9 cellular contexts compared by ENCODE assay signal in the genomic region with DNA sequence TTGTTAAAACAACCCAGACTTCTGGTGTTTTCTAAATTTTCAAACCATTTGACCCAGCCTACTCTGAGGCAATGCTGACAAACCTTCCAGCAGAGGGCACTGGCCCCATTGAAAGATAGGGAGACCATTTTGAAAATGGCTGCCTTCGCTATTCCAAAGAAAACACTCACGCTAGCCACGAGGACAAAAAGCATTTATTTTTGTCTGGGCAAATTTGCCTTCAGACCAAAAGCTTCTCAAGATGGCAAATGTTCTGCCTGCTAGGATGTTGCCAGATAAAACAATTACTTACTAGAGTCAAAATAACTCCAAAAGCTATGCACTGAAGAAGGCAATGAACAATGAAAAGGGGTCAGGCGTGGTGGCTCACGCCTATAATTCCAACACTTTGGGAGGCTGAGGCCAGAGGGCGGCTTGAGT.
A peak's percentile ranks its signal among the peaks of the same experiment; 100 is the strongest.
DNase-seq lines count a peak whose midpoint lies in the region; ATAC-seq and TF ChIP-seq lines count a peak whose summit lies in the region.
"Had no signal": no experiment of that assay in that cellular context is flagged by ENCODE, and none has a peak within 500 bp of the region (broad histone marks: within the 10 kb centered on the region; RNA-seq: fewer than 3 reads in every experiment).

No MANE protein-coding gene starts in this region.

- peaks cover 2 to 6% (median 4%) of the 10 kb centered on the region in 4 donors for H3K4me1 ChIP-seq in liver (ENCODE audit: control insufficient read depth in 4 of 4, insufficient read depth in 4 of 4, low read length in 3 of 4)
- no peaks in the 10 kb centered on the region for H3K4me1 ChIP-seq in vagina

- H3K4me3 Mint-ChIP-seq in WTC11: no peak overlapping the region
- H3K4me3 Mint-ChIP-seq in activated T-helper 17 cell treated with anti-CD3 and anti-CD28 coated beads, Interleukin-2, amount 50 U/mL, for 72 hours: no peak overlapping the region

- TF ChIP-seq CTCF in WTC11 (IDR thresholded peaks at IDR 0.05): peak; percentile 27; the same call in 1 of the 2 replicates
- TF ChIP-seq CTCF in liver (IDR thresholded peaks at IDR 0.05; ENCODE audit: low read depth, low read length, missing input control): peak; percentile 39
- TF ChIP-seq CTCF in vagina (IDR thresholded peaks at IDR 0.05): no peak

- H3K27ac ChIP-seq in liver (ENCODE audit: low read depth in 1 of 2, low read length in 2 of 2) (no peak overlapping the region), vagina (no peak overlapping the region)

- H3K27me3 Mint-ChIP-seq in WTC11 (ENCODE audit: low read depth): peaks cover 18% of the 10 kb centered on the region
- H3K27me3 Mint-ChIP-seq in activated T-helper 17 cell treated with anti-CD3 and anti-CD28 coated beads, Interleukin-2, amount 50 U/mL, for 72 hours: peaks cover 7% of the 10 kb centered on the region

- POLR2A ChIA-PET in HEK293T (lab: Yijun Ruan, JAX): no interaction called here
- POLR2A ChIA-PET in WTC11 (lab: Charles Lee): no interaction called here

- H3K4me3 ChIP-seq in liver (ENCODE audit: low read depth in 1 of 3, low read length in 3 of 3): no peak overlapping the region
- no peak overlapping the region for H3K4me3 ChIP-seq in vagina

- H3K9me3 Mint-ChIP-seq in WTC11: no peaks in the 10 kb centered on the region; the same call in 1 of the 2 replicates
- H3K9me3 Mint-ChIP-seq in activated T-helper 17 cell treated with anti-CD3 and anti-CD28 coated beads, Interleukin-2, amount 50 U/mL, for 72 hours: no peaks in the 10 kb centered on the region

- DNase-seq in Ammon's horn (ENCODE audit: low spot score) (peak; percentile 10), HEK293T (ENCODE audit: extremely low spot score) (peak; percentile 33), WTC11 (ENCODE audit: low spot score) (peak; percentile 53), vagina (ENCODE audit: extremely low spot score in 2 of 2) (no peak)
- no peak for DNase-seq in activated CD4-positive, alpha-beta T cell treated with anti-CD3 and anti-CD28 coated beads, Interleukin-2, amount 50 U/mL, for 4 hours
- DNase-seq: stimulated activated CD4-positive, alpha-beta T cell treated with anti-CD3 and anti-CD28 coated beads, Interleukin-2, amount 100 ng/mL, for 24 hours had no signal

- no peak for TF ChIP-seq POLR2A in vagina (IDR thresholded peaks at IDR 0.05)

- intact Hi-C loops in vagina (cut with DNase I): no loop called here

- H3K27me3 ChIP-seq in liver (ENCODE audit: control insufficient read depth in 4 of 4, insufficient read depth in 4 of 4, low read length in 3 of 4) (no peaks in the 10 kb centered on the region), vagina (no peaks in the 10 kb centered on the region)

- peak; percentile 61 to 64 for TF ChIP-seq RAD21 in liver (IDR thresholded peaks at IDR 0.05)

- H3K9ac ChIP-seq in liver (ENCODE audit: low read depth in 1 of 2, low read length in 2 of 2): no peak overlapping the region

- H3K9me3 ChIP-seq in liver (ENCODE audit: control insufficient read depth in 4 of 4, low read length in 3 of 4) (no peaks in the 10 kb centered on the region), vagina (no peaks in the 10 kb centered on the region)

- CTCF ChIA-PET in HEK293T (lab: Yijun Ruan, JAX) (interaction anchor here (0.5 kb wide), 1 partner anchor 323 kb away, joined by 3 read pairs; no protein-coding TSS in a partner anchor), WTC11 (lab: Charles Lee) (interaction anchor here (1.4 kb wide), 1 partner anchor 45 kb away, joined by 3 read pairs; no protein-coding TSS in a partner anchor)

- H3K4me1 Mint-ChIP-seq in WTC11: no peaks in the 10 kb centered on the region
- no peaks in the 10 kb centered on the region for H3K4me1 Mint-ChIP-seq in activated T-helper 17 cell treated with anti-CD3 and anti-CD28 coated beads, Interleukin-2, amount 50 U/mL, for 72 hours

- 75% methylated on average over 6 of the region's 6 CpGs for WGBS in liver

- H3K36me3 ChIP-seq in liver (ENCODE audit: control insufficient read depth in 4 of 4, insufficient read depth in 3 of 4, low read depth in 1 of 4, low read length in 3 of 4): no peaks in the 10 kb centered on the region
- no peaks in the 10 kb centered on the region for H3K36me3 ChIP-seq in vagina

- no peaks in the 10 kb centered on the region for H3K36me3 Mint-ChIP-seq in WTC11
- H3K36me3 Mint-ChIP-seq in activated T-helper 17 cell treated with anti-CD3 and anti-CD28 coated beads, Interleukin-2, amount 50 U/mL, for 72 hours (ENCODE audit: low read depth): no peaks in the 10 kb centered on the region

- H3K27ac Mint-ChIP-seq in WTC11: no peak overlapping the region
- H3K27ac Mint-ChIP-seq in activated T-helper 17 cell treated with anti-CD3 and anti-CD28 coated beads, Interleukin-2, amount 50 U/mL, for 72 hours: no peak overlapping the region

- ATAC-seq in WTC11 (peak; percentile 66), GM19397 (IDR thresholded peaks at IDR 0.05; ENCODE audit: unreplicated experiment) (no peak)
- no peak for ATAC-seq in activated T-helper 17 cell treated with anti-CD3 and anti-CD28 coated beads, Interleukin-2, amount 50 U/mL, for 72 hours (replicated peaks)

TF ChIP-seq in HEK293T, 16 proteins besides CTCF, POLR2A, EP300 and RAD21 (continues in another document):
- no peak for TF ChIP-seq CTBP1 (IDR thresholded peaks at IDR 0.05; ENCODE audit: borderline replicate concordance)
- TF ChIP-seq FOXK2 (IDR thresholded peaks at IDR 0.05): no peak
- TF ChIP-seq ARNT (IDR thresholded peaks at IDR 0.05): no peak
- TF ChIP-seq L3MBTL2 (conservative IDR thresholded peaks at IDR 0.05): no peak
- TF ChIP-seq SP1 (IDR thresholded peaks at IDR 0.05): no peak
- TF ChIP-seq SUZ12 (IDR thresholded peaks at IDR 0.05): no peak
- TF ChIP-seq ELF4 (IDR thresholded peaks at IDR 0.05): no peak
- no peak for TF ChIP-seq NFRKB (IDR thresholded peaks at IDR 0.05)
- TF ChIP-seq, protein P1, sequence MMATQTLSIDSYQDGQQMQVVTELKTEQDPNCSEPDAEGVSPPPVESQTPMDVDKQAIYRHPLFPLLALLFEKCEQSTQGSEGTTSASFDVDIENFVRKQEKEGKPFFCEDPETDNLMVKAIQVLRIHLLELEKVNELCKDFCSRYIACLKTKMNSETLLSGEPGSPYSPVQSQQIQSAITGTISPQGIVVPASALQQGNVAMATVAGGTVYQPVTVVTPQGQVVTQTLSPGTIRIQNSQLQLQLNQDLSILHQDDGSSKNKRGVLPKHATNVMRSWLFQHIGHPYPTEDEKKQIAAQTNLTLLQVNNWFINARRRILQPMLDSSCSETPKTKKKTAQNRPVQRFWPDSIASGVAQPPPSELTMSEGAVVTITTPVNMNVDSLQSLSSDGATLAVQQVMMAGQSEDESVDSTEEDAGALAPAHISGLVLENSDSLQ (IDR thresholded peaks at IDR 0.05): no peak
- TF ChIP-seq FOXA1 (IDR thresholded peaks at IDR 0.05): no peak
- TF ChIP-seq FOXM1 (IDR thresholded peaks at IDR 0.05; ENCODE audit: borderline replicate concordance): no peak
- no peak for TF ChIP-seq BHLHE40 (IDR thresholded peaks at IDR 0.05; ENCODE audit: borderline replicate concordance)
- TF ChIP-seq TARDBP (IDR thresholded peaks at IDR 0.05): no peak

TF ChIP-seq in WTC11, 78 proteins besides CTCF, POLR2A, EP300 and RAD21:
- TF ChIP-seq, protein P2, sequence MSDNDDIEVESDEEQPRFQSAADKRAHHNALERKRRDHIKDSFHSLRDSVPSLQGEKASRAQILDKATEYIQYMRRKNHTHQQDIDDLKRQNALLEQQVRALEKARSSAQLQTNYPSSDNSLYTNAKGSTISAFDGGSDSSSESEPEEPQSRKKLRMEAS (CRISPR knock-in tag; IDR thresholded peaks at IDR 0.05): peak; percentile 44; the same call in 1 of the 2 replicates
- TF ChIP-seq JUN (CRISPR knock-in tag; IDR thresholded peaks at IDR 0.05): no peak
- TF ChIP-seq, protein P3, sequence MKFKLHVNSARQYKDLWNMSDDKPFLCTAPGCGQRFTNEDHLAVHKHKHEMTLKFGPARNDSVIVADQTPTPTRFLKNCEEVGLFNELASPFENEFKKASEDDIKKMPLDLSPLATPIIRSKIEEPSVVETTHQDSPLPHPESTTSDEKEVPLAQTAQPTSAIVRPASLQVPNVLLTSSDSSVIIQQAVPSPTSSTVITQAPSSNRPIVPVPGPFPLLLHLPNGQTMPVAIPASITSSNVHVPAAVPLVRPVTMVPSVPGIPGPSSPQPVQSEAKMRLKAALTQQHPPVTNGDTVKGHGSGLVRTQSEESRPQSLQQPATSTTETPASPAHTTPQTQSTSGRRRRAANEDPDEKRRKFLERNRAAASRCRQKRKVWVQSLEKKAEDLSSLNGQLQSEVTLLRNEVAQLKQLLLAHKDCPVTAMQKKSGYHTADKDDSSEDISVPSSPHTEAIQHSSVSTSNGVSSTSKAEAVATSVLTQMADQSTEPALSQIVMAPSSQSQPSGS (CRISPR knock-in tag; IDR thresholded peaks at IDR 0.05; ENCODE audit: borderline replicate concordance, low read depth): no peak
- TF ChIP-seq TEAD1 (CRISPR knock-in tag; IDR thresholded peaks at IDR 0.05): no peak

TF ChIP-seq in liver, 16 proteins besides CTCF, POLR2A, EP300 and RAD21:
- peak; percentile 92 for TF ChIP-seq YY1 (IDR thresholded peaks at IDR 0.05)
- TF ChIP-seq GABPA (IDR thresholded peaks at IDR 0.05 in 1 of 2, conservative IDR thresholded peaks at IDR 0.05 in 1 of 2): no peak
- TF ChIP-seq, protein P2 (IDR thresholded peaks at IDR 0.05): no peak

Comparison
In these comparisons a context has a peak if more than half of its experiments do, and no peak if none do; other contexts are left out.
1. DNase-seq: peak in Ammon's horn (single experiment), HEK293T (single experiment) and WTC11 (single experiment); none in vagina (0 of 2) and activated CD4-positive, alpha-beta T cell treated with anti-CD3 and anti-CD28 coated beads, Interleukin-2, amount 50 U/mL, for 4 hours (0 of 2).
2. CTCF ChIP-seq: peak in WTC11 (single experiment) and liver (single experiment); none in vagina (0 of 3).